17 cellular contexts compared by ENCODE assay signal in genomic region chr14:65396082-65396910, GRCh38. TPM values are rescaled to one million over a fixed set of nuclear protein-coding genes. Genes with fewer than 3 reads are reported as not detected.
A peak's percentile ranks its signal among the peaks of the same experiment; 100 is the strongest.
DNase-seq lines count a peak whose midpoint lies in the region; ATAC-seq and TF ChIP-seq lines count a peak whose summit lies in the region.
"Had no signal": no experiment of that assay in that cellular context is flagged by ENCODE, and none has a peak within 500 bp of the region (broad histone marks: within the 10 kb centered on the region; RNA-seq: fewer than 3 reads in every experiment).

No MANE protein-coding gene starts in this region.

- CTCF ChIA-PET in SK-N-SH (lab: Yijun Ruan, JAX): interaction anchor here (1.0 kb wide), 1 partner anchor 232 kb away, joined by 3 read pairs; no protein-coding TSS in a partner anchor

- no peaks in the 10 kb centered on the region for H3K9me3 ChIP-seq in SK-N-SH

- H3K4me3 ChIP-seq in SK-N-SH (ENCODE audit: low read depth in 2 of 2, low read length in 1 of 2): no peak overlapping the region

- peaks cover 7 to 8% of the 10 kb centered on the region in 2 donors for H3K27me3 Mint-ChIP-seq in natural killer cell treated with Interleukin-12 subunit alpha and Interleukin-12 subunit beta and Interleukin-15 and Interleukin-18, amount 100 ng/mL, for 72 hours
- peaks cover 0 to 6% of the 10 kb centered on the region in 2 donors for H3K27me3 Mint-ChIP-seq in natural killer cell (ENCODE audit: low read depth in 2 of 2)
- H3K27me3 Mint-ChIP-seq in activated naive CD8-positive, alpha-beta T cell: no peaks in the 10 kb centered on the region

- peak overlapping the region; percentile 12 for H3K4me3 Mint-ChIP-seq in natural killer cell treated with Interleukin-12 subunit alpha and Interleukin-12 subunit beta and Interleukin-15 and Interleukin-18, amount 100 ng/mL, for 72 hours
- H3K4me3 Mint-ChIP-seq in natural killer cell: no peak overlapping the region
- H3K4me3 Mint-ChIP-seq in activated naive CD8-positive, alpha-beta T cell: peak overlapping the region; percentile 14
- H3K4me3 Mint-ChIP-seq in stimulated activated effector memory CD8-positive, alpha-beta T cell treated with anti-CD3 and anti-CD28 coated beads, Interleukin-12 subunit alpha, Interleukin-12 subunit beta, amount 100 ng/mL, for 72 hours: no peak overlapping the region

- TF ChIP-seq CTCF in natural killer cell (IDR thresholded peaks at IDR 0.05) (no peak), SK-N-SH (IDR thresholded peaks at IDR 0.05) (no peak)

- no peak for ATAC-seq in natural killer cell treated with Interleukin-12 subunit alpha and Interleukin-12 subunit beta and Interleukin-15 and Interleukin-18, amount 100 ng/mL, for 72 hours
- ATAC-seq in natural killer cell: no peak
- peak; percentile 52 for ATAC-seq in stimulated activated effector memory CD8-positive, alpha-beta T cell treated with anti-CD3 and anti-CD28 coated beads, Interleukin-12 subunit alpha, Interleukin-12 subunit beta, amount 100 ng/mL, for 72 hours
- ATAC-seq: Right ventricle myocardium inferior had no signal

- H3K36me3 ChIP-seq in SK-N-SH (replicated peaks in 1 of 2; ENCODE audit: control insufficient read depth in 1 of 2, insufficient read depth in 2 of 2, low read length in 1 of 2): no peaks in the 10 kb centered on the region

- H2AFZ ChIP-seq in SK-N-SH (ENCODE audit: low read depth): no peak overlapping the region

- no peaks in the 10 kb centered on the region for H3K4me1 ChIP-seq in SK-N-SH (ENCODE audit: control insufficient read depth in 1 of 2, insufficient read depth in 2 of 2, low read depth in 1 of 2, low read length in 1 of 2)

- H3K27ac ChIP-seq in SK-N-SH (ENCODE audit: low read depth in 2 of 2, low read length in 1 of 2): no peak overlapping the region
- H3K27ac ChIP-seq: C4-2B had no signal

- DNase-seq in natural killer cell treated with Interleukin-12 subunit alpha and Interleukin-12 subunit beta and Interleukin-15 and Interleukin-18, amount 100 ng/mL, for 72 hours (ENCODE audit: low spot score): no peak
- no peak for DNase-seq in natural killer cell
- DNase-seq in stimulated activated effector memory CD8-positive, alpha-beta T cell treated with anti-CD3 and anti-CD28 coated beads, Interleukin-12 subunit alpha, Interleukin-12 subunit beta, amount 100 ng/mL, for 72 hours (ENCODE audit: low spot score in 2 of 2): no peak
- DNase-seq in DMS 273 treated with DMSO at 0.1 percent for 48 hours (lab: John Stamatoyannopoulos, UW): no peak
- DNase-seq in SK-N-SH: no peak
- DNase-seq in NCI-H226: no peak
- DNase-seq: DMS79, H7, KBM-7, NCI-H1105 treated with DMSO at 0.1 percent for 48 hours, NCI-H1694, NCI-H2081 treated with DMSO at 0.1 percent for 48 hours, NCI-H510A treated with DMSO at 0.1 percent for 48 hours, NCI-H774 had no signal

- no peak overlapping the region for H3K9ac ChIP-seq in SK-N-SH

- no peaks in the 10 kb centered on the region for H3K9me2 ChIP-seq in SK-N-SH

- no peak overlapping the region for H3K4me2 ChIP-seq in SK-N-SH

- POLR2A ChIA-PET in SK-N-SH (lab: Yijun Ruan, JAX): no interaction called here

- no peaks in the 10 kb centered on the region for H3F3A ChIP-seq in SK-N-SH (replicated peaks; ENCODE audit: insufficient read depth)

- TF ChIP-seq EP300 in SK-N-SH (IDR thresholded peaks at IDR 0.05; ENCODE audit: borderline replicate concordance in 1 of 2, low read depth in 1 of 2, low read length in 1 of 2): no peak

- H3K4me1 Mint-ChIP-seq in natural killer cell treated with Interleukin-12 subunit alpha and Interleukin-12 subunit beta and Interleukin-15 and Interleukin-18, amount 100 ng/mL, for 72 hours (ENCODE audit: low read depth in 2 of 2): peaks cover 5 to 6% of the 10 kb centered on the region in 2 donors
- no peaks in the 10 kb centered on the region for H3K4me1 Mint-ChIP-seq in natural killer cell
- peaks cover 15% of the 10 kb centered on the region for H3K4me1 Mint-ChIP-seq in activated naive CD8-positive, alpha-beta T cell (ENCODE audit: low read depth)
- H3K4me1 Mint-ChIP-seq in stimulated activated effector memory CD8-positive, alpha-beta T cell treated with anti-CD3 and anti-CD28 coated beads, Interleukin-12 subunit alpha, Interleukin-12 subunit beta, amount 100 ng/mL, for 72 hours: peaks cover 19% of the 10 kb centered on the region

- H3K27me3 ChIP-seq in SK-N-SH (ENCODE audit: insufficient read depth): no peaks in the 10 kb centered on the region

- TF ChIP-seq RAD21 in SK-N-SH (IDR thresholded peaks at IDR 0.05; ENCODE audit: low read length): no peak

- intact Hi-C loops in natural killer cell (cut with micrococcal nuclease): no loop called here

- no peak overlapping the region for H3K27ac Mint-ChIP-seq in natural killer cell treated with Interleukin-12 subunit alpha and Interleukin-12 subunit beta and Interleukin-15 and Interleukin-18, amount 100 ng/mL, for 72 hours
- H3K27ac Mint-ChIP-seq in natural killer cell: no peak overlapping the region
- H3K27ac Mint-ChIP-seq in activated naive CD8-positive, alpha-beta T cell: no peak overlapping the region
- no peak overlapping the region for H3K27ac Mint-ChIP-seq in stimulated activated effector memory CD8-positive, alpha-beta T cell treated with anti-CD3 and anti-CD28 coated beads, Interleukin-12 subunit alpha, Interleukin-12 subunit beta, amount 100 ng/mL, for 72 hours

- H3K36me3 Mint-ChIP-seq in natural killer cell treated with Interleukin-12 subunit alpha and Interleukin-12 subunit beta and Interleukin-15 and Interleukin-18, amount 100 ng/mL, for 72 hours: peaks cover 24% of the 10 kb centered on the region
- H3K36me3 Mint-ChIP-seq in natural killer cell: peaks cover 9% of the 10 kb centered on the region
- peaks cover 21% of the 10 kb centered on the region for H3K36me3 Mint-ChIP-seq in activated naive CD8-positive, alpha-beta T cell
- peaks cover 8% of the 10 kb centered on the region for H3K36me3 Mint-ChIP-seq in stimulated activated effector memory CD8-positive, alpha-beta T cell treated with anti-CD3 and anti-CD28 coated beads, Interleukin-12 subunit alpha, Interleukin-12 subunit beta, amount 100 ng/mL, for 72 hours

- 41% methylated on average over 5 of the region's 5 CpGs for WGBS in SK-N-SH (ENCODE audit: low lambda C conversion rate)

- H3K9me3 Mint-ChIP-seq in natural killer cell treated with Interleukin-12 subunit alpha and Interleukin-12 subunit beta and Interleukin-15 and Interleukin-18, amount 100 ng/mL, for 72 hours: peaks cover 10% of the 10 kb centered on the region
- H3K9me3 Mint-ChIP-seq in natural killer cell: peaks cover 6% of the 10 kb centered on the region in 2 donors
- H3K9me3 Mint-ChIP-seq in activated naive CD8-positive, alpha-beta T cell (ENCODE audit: low read depth): peaks cover 8% of the 10 kb centered on the region
- H3K9me3 Mint-ChIP-seq in stimulated activated effector memory CD8-positive, alpha-beta T cell treated with anti-CD3 and anti-CD28 coated beads, Interleukin-12 subunit alpha, Interleukin-12 subunit beta, amount 100 ng/mL, for 72 hours: peaks cover 10% of the 10 kb centered on the region

- H4K20me1 ChIP-seq in SK-N-SH (ENCODE audit: insufficient read depth): no peaks in the 10 kb centered on the region

- H3K79me2 ChIP-seq in SK-N-SH (ENCODE audit: insufficient read depth): no peaks in the 10 kb centered on the region

TF ChIP-seq in SK-N-SH, 30 proteins besides CTCF, POLR2A, EP300 and RAD21:
- TF ChIP-seq CHD2 (IDR thresholded peaks at IDR 0.05; ENCODE audit: low read length, partially characterized antibody) (no peak), FOSL2 (IDR thresholded peaks at IDR 0.05; ENCODE audit: borderline replicate concordance, low read depth) (no peak), RFX5 (IDR thresholded peaks at IDR 0.05; ENCODE audit: low read length) (no peak), TCF12 (IDR thresholded peaks at IDR 0.05) (no peak), EZH2phosphoT487 (IDR thresholded peaks at IDR 0.05; ENCODE audit: borderline replicate concordance, low read depth) (no peak), USF2 (IDR thresholded peaks at IDR 0.05; ENCODE audit: borderline replicate concordance, low read depth, low read length) (no peak), FOXJ3 (CRISPR knock-in tag; IDR thresholded peaks at IDR 0.05) (no peak), MAX (IDR thresholded peaks at IDR 0.05; ENCODE audit: low read depth) (no peak), GABPA (IDR thresholded peaks at IDR 0.05; ENCODE audit: low read depth) (no peak), FOXM1 (IDR thresholded peaks at IDR 0.05; ENCODE audit: low read depth) (no peak)
- TF ChIP-seq, protein P1, sequence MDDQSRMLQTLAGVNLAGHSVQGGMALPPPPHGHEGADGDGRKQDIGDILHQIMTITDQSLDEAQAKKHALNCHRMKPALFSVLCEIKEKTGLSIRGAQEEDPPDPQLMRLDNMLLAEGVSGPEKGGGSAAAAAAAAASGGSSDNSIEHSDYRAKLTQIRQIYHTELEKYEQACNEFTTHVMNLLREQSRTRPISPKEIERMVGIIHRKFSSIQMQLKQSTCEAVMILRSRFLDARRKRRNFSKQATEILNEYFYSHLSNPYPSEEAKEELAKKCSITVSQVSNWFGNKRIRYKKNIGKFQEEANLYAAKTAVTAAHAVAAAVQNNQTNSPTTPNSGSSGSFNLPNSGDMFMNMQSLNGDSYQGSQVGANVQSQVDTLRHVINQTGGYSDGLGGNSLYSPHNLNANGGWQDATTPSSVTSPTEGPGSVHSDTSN (IDR thresholded peaks at IDR 0.05): no peak

RNA-seq across cellular contexts. Expression of gene FUT8, which starts 16.2 kb away (rescaled TPM):
- total RNA-seq in natural killer cell treated with Interleukin-12 subunit alpha and Interleukin-12 subunit beta and Interleukin-15 and Interleukin-18, amount 100 ng/mL, for 72 hours: 100 to 1,000 TPM in 1 of 2 donors, 10 to 100 TPM in 1; 73.0 to 139 TPM
- total RNA-seq in natural killer cell: 10 to 100 TPM; 20.7 to 29.2 (median 21.2) TPM
- 31.7 and 32.4 TPM in 2 replicates for polyA plus RNA-seq in SK-N-SH (2012; rRNA removed)
- 49.6 and 49.7 TPM in 2 replicates for polyA plus RNA-seq in SK-N-SH (2012; cell fraction: cytosol; rRNA removed)
- 10.5 and 23.8 TPM in 2 replicates for polyA plus RNA-seq in SK-N-SH (2012; cell fraction: nucleus; rRNA removed)

Comparison
In these comparisons a context has a peak if more than half of its experiments do, and no peak if none do; other contexts are left out.
1. H3K4me3 Mint-ChIP-seq: peak in natural killer cell treated with Interleukin-12 subunit alpha and Interleukin-12 subunit beta and Interleukin-15 and Interleukin-18, amount 100 ng/mL, for 72 hours (single experiment) and activated naive CD8-positive, alpha-beta T cell (single experiment); none in natural killer cell (single experiment) and stimulated activated effector memory CD8-positive, alpha-beta T cell treated with anti-CD3 and anti-CD28 coated beads, Interleukin-12 subunit alpha, Interleukin-12 subunit beta, amount 100 ng/mL, for 72 hours (single experiment).